ENCODE assay signal across 8 cellular contexts in genomic region chr3:632571-633170, GRCh38.
DNase-seq lines count a peak whose midpoint lies in the region; ATAC-seq, FAIRE-seq and TF ChIP-seq lines count a peak whose summit lies in the region.

No MANE protein-coding gene starts in this region.

- no peaks in the 10 kb centered on the region for H3K27me3 Mint-ChIP-seq in T-helper 17 cell

- H2AFZ ChIP-seq in K562 (ENCODE audit: low read depth, low read length) = no peak overlapping the region

- no peaks in the 10 kb centered on the region for H3K4me1 Mint-ChIP-seq in T-helper 17 cell

- no peak overlapping the region for H3K4me3 Mint-ChIP-seq in T-helper 17 cell

- H3K4me2 ChIP-seq in K562 (ENCODE audit: insufficient read depth, low read length) = no peak overlapping the region

- H3K4me3 ChIP-seq in K562 (no peak overlapping the region), tibial nerve (no peak overlapping the region)

- no peak for TF ChIP-seq EP300 in K562 (IDR thresholded peaks at IDR 0.05; ENCODE audit: low read length)
- TF ChIP-seq EP300 in tibial nerve (IDR thresholded peaks at IDR 0.05) = no peak

- POLR2A ChIA-PET in K562 (lab: Yijun Ruan, JAX) = no interaction called here

- FAIRE-seq in K562 (lab: Jason Lieb, UNC) = peak; percentile 61

- ATAC-seq in GM18909 (IDR thresholded peaks at IDR 0.05; ENCODE audit: poor library complexity, unreplicated experiment) (peak; percentile 75), HG03432 (IDR thresholded peaks at IDR 0.05; ENCODE audit: unreplicated experiment) (peak; percentile 81), K562 (peak; percentile 73), T-helper 17 cell (no peak)

- no peaks in the 10 kb centered on the region for H3K9me1 ChIP-seq in K562 (ENCODE audit: control insufficient read depth, insufficient read depth, low read length)

- H3K9me3 ChIP-seq in K562 (replicated peaks; ENCODE audit: control insufficient read depth, insufficient read depth, low read depth, low read length) (no peaks in the 10 kb centered on the region; the same call in 1 of the 2 replicates), tibial nerve (no peaks in the 10 kb centered on the region), T-helper 17 cell (ENCODE audit: control insufficient read depth, low read length, poor library complexity, severe bottlenecking) (no peaks in the 10 kb centered on the region)

- no peaks in the 10 kb centered on the region for H3K27me3 ChIP-seq in K562 (ENCODE audit: control insufficient read depth in 2 of 2, insufficient read depth in 2 of 2, low read length in 2 of 2)
- H3K27me3 ChIP-seq in tibial nerve = no peaks in the 10 kb centered on the region

- H3K36me3 ChIP-seq in K562 (ENCODE audit: control insufficient read depth, insufficient read depth, low read length) (no peaks in the 10 kb centered on the region), tibial nerve (no peaks in the 10 kb centered on the region)

- H3K79me2 ChIP-seq in K562 (ENCODE audit: control insufficient read depth, insufficient read depth, low read length) = no peaks in the 10 kb centered on the region

- DNase-seq in DMS114 treated with DMSO at 0.1 percent for 48 hours (lab: John Stamatoyannopoulos, UW; ENCODE audit: unreplicated experiment) (peak; percentile 38), NCI-H526 treated with DMSO at 0.1 percent for 48 hours (lab: John Stamatoyannopoulos, UW) (peak; percentile 46), K562 (ENCODE audit: extremely low read depth in 1 of 4, low spot score in 3 of 4) (peak; percentile 18 to 71 (median 48)), kidney glomerular epithelial cell (lab: John Stamatoyannopoulos, UW) (peak; percentile 58), tibial nerve (ENCODE audit: low spot score in 2 of 2) (peak in 1 of 2 donors; percentile 41), T-helper 17 cell (no peak)

- no peaks in the 10 kb centered on the region for H4K20me1 ChIP-seq in K562 (replicated peaks; ENCODE audit: control insufficient read depth, insufficient read depth, low read length)

- H3K27ac ChIP-seq in K562 (ENCODE audit: extremely low read depth, low read depth, low read length) (no peak overlapping the region), tibial nerve (no peak overlapping the region)

- H3K27ac Mint-ChIP-seq in T-helper 17 cell = no peak overlapping the region

- in situ Hi-C loops in K562 (cut with MboI) = no loop called here

- no peaks in the 10 kb centered on the region for H3K4me1 ChIP-seq in K562 (replicated peaks in 1 of 2; ENCODE audit: control insufficient read depth in 2 of 2, insufficient read depth in 2 of 2, low read length in 2 of 2)
- H3K4me1 ChIP-seq in tibial nerve = no peaks in the 10 kb centered on the region

- no peak overlapping the region for H3K9ac ChIP-seq in K562 (ENCODE audit: insufficient read depth in 1 of 2, low read depth in 2 of 2, low read length in 2 of 2)

- TF ChIP-seq RAD21 in K562 (CRISPR knock-in tag; conservative IDR thresholded peaks at IDR 0.05 in 1 of 2, IDR thresholded peaks at IDR 0.05 in 1 of 2) = peak; percentile 71 to 86

- TF ChIP-seq CTCF in K562 (IDR thresholded peaks at IDR 0.05 in 2 of 3, conservative IDR thresholded peaks at IDR 0.05 in 1 of 3; ENCODE audit: insufficient read depth in 2 of 3, low read depth in 1 of 3, low read length in 3 of 3) (peak; percentile 16 to 65 (median 62); a peak in 5 of 6 replicates), tibial nerve (IDR thresholded peaks at IDR 0.05) (peak; percentile 50 to 57 (median 55))

- CTCF ChIA-PET in K562 (lab: Yijun Ruan, JAX; ENCODE audit: low intra/inter-chr PET ratio) = no interaction called here

- no peaks in the 10 kb centered on the region for H3K36me3 Mint-ChIP-seq in T-helper 17 cell (ENCODE audit: low read depth)

- TF ChIP-seq POLR2A in K562 (conservative IDR thresholded peaks at IDR 0.05) (no peak), tibial nerve (IDR thresholded peaks at IDR 0.05) (no peak)

- BruUV-seq in K562 (replicated peaks; lab: Mats Ljungman, UMichigan) = no TSS peak

- WGBS in K562 (ENCODE audit: insufficient coverage, low coverage, missing lambda C conversion rate) = 1% methylated on average over 10 of the region's 10 CpGs
- 25 to 26% methylated on average over 10 of the region's 10 CpGs for WGBS in tibial nerve, 2 donors

- intact Hi-C loops in K562 (cut with micrococcal nuclease) = loop anchor here (10.0 kb wide), 1 partner anchor 1522 kb away; no protein-coding TSS in a partner anchor

TF ChIP-seq in K562, 482 proteins besides CTCF, POLR2A, EP300 and RAD21:
- no peak for TF ChIP-seq ZNF384 (IDR thresholded peaks at IDR 0.05; ENCODE audit: low read depth, low read length)
- peak; percentile 56 for TF ChIP-seq PKNOX1 (IDR thresholded peaks at IDR 0.05)
- TF ChIP-seq, protein P1, sequence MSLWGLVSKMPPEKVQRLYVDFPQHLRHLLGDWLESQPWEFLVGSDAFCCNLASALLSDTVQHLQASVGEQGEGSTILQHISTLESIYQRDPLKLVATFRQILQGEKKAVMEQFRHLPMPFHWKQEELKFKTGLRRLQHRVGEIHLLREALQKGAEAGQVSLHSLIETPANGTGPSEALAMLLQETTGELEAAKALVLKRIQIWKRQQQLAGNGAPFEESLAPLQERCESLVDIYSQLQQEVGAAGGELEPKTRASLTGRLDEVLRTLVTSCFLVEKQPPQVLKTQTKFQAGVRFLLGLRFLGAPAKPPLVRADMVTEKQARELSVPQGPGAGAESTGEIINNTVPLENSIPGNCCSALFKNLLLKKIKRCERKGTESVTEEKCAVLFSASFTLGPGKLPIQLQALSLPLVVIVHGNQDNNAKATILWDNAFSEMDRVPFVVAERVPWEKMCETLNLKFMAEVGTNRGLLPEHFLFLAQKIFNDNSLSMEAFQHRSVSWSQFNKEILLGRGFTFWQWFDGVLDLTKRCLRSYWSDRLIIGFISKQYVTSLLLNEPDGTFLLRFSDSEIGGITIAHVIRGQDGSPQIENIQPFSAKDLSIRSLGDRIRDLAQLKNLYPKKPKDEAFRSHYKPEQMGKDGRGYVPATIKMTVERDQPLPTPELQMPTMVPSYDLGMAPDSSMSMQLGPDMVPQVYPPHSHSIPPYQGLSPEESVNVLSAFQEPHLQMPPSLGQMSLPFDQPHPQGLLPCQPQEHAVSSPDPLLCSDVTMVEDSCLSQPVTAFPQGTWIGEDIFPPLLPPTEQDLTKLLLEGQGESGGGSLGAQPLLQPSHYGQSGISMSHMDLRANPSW (CRISPR knock-in tag; IDR thresholded peaks at IDR 0.05) = no peak
- TF ChIP-seq, protein P2, sequence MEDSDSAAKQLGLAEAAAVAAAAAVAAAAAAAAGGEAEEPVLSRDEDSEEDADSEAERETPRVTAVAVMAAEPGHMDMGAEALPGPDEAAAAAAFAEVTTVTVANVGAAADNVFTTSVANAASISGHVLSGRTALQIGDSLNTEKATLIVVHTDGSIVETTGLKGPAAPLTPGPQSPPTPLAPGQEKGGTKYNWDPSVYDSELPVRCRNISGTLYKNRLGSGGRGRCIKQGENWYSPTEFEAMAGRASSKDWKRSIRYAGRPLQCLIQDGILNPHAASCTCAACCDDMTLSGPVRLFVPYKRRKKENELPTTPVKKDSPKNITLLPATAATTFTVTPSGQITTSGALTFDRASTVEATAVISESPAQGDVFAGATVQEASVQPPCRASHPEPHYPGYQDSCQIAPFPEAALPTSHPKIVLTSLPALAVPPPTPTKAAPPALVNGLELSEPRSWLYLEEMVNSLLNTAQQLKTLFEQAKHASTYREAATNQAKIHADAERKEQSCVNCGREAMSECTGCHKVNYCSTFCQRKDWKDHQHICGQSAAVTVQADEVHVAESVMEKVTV (CRISPR knock-in tag; IDR thresholded peaks at IDR 0.05) = 0 out of 2 replicates have a peak, but pooled peaks have one; percentile 19
- TF ChIP-seq CBX5 (IDR thresholded peaks at IDR 0.05; ENCODE audit: borderline replicate concordance, low read depth) = peak; percentile 27; the same call in 1 of the 2 replicates
- TF ChIP-seq, protein P3, sequence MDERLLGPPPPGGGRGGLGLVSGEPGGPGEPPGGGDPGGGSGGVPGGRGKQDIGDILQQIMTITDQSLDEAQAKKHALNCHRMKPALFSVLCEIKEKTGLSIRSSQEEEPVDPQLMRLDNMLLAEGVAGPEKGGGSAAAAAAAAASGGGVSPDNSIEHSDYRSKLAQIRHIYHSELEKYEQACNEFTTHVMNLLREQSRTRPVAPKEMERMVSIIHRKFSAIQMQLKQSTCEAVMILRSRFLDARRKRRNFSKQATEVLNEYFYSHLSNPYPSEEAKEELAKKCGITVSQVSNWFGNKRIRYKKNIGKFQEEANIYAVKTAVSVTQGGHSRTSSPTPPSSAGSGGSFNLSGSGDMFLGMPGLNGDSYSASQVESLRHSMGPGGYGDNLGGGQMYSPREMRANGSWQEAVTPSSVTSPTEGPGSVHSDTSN (CRISPR knock-in tag; IDR thresholded peaks at IDR 0.05; ENCODE audit: low read depth) = no peak
- TF ChIP-seq, protein P3 (tag; conservative IDR thresholded peaks at IDR 0.05; ENCODE audit: low read depth) = peak; percentile 88
- peak; percentile 73 for TF ChIP-seq MEIS2 (IDR thresholded peaks at IDR 0.05; ENCODE audit: partially characterized antibody)
- TF ChIP-seq SMC3 (conservative IDR thresholded peaks at IDR 0.05; ENCODE audit: insufficient read depth, low read depth, low read length) = peak; percentile 53; the same call in 1 of the 2 replicates

Comparison
In these comparisons a context has a peak if more than half of its experiments do, and no peak if none do; other contexts are left out.
1. DNase-seq: peak in DMS114 treated with DMSO at 0.1 percent for 48 hours (single experiment), NCI-H526 treated with DMSO at 0.1 percent for 48 hours (single experiment), K562 (4 of 4) and kidney glomerular epithelial cell (single experiment); none in T-helper 17 cell (0 of 3).